Comparison of ENCODE assay signal across 11 cellular contexts in the genomic region with DNA sequence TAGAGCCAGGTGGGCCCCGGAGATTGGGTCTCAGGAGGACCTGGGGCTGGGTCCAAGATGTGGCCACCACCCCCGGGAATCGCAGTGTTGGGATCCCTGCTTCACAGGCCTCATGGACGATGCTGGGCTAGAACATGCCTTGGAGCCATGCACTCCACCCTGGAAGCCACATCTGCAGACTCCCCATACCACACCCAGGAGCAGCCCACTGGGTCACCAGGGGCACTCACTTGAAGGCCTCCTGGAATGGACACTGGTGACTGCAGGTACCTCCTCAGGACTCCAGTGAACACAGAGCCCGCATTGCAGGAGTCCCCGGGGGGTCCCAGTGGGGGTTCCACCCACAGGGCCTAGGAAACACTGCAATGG. TPM values are rescaled to one million over a fixed set of nuclear protein-coding genes. Genes with fewer than 3 reads are reported as not detected.
A peak's percentile ranks its signal among the peaks of the same experiment; 100 is the strongest.
DNase-seq lines count a peak whose midpoint lies in the region; ATAC-seq and TF ChIP-seq lines count a peak whose summit lies in the region.
"Had no signal": no experiment of that assay in that cellular context is flagged by ENCODE, and none has a peak within 500 bp of the region (broad histone marks: within the 10 kb centered on the region; RNA-seq: fewer than 3 reads in every experiment).

No MANE protein-coding gene starts in this region.

- H3K27me3 ChIP-seq in endodermal cell (ENCODE audit: control insufficient read depth, insufficient read depth, low read length, poor library complexity, severe bottlenecking): no peaks in the 10 kb centered on the region
- H3K27me3 ChIP-seq: right lobe of liver had no signal

- peaks cover 31% of the 10 kb centered on the region for H3K4me1 ChIP-seq in endodermal cell (ENCODE audit: control insufficient read depth, insufficient read depth, low read length)

- no peaks in the 10 kb centered on the region for H3K27me3 Mint-ChIP-seq in T-helper 17 cell
- no peaks in the 10 kb centered on the region for H3K27me3 Mint-ChIP-seq in endodermal cell (ENCODE audit: insufficient read depth)

- no peaks in the 10 kb centered on the region for H3K9me3 ChIP-seq in T-helper 17 cell (ENCODE audit: control insufficient read depth, low read length, poor library complexity, severe bottlenecking)
- no peaks in the 10 kb centered on the region for H3K9me3 ChIP-seq in endodermal cell (ENCODE audit: control insufficient read depth, low read length)
- H3K9me3 ChIP-seq: right lobe of liver had no signal

- ATAC-seq in activated naive CD4-positive, alpha-beta T cell treated with anti-CD3 and anti-CD28 coated beads, Interleukin-2, amount 50 U/mL, for 72 hours: peak in 1 of 2 donors; percentile 2
- no peak for ATAC-seq in T-helper 17 cell
- ATAC-seq in HG02642 (IDR thresholded peaks at IDR 0.05; ENCODE audit: poor library complexity, unreplicated experiment): no peak

- DNase-seq in activated naive CD4-positive, alpha-beta T cell treated with anti-CD3 and anti-CD28 coated beads, Interleukin-2, amount 50 U/mL, for 72 hours (ENCODE audit: low spot score in 2 of 2): no peak
- DNase-seq in activated naive CD4-positive, alpha-beta T cell treated with Interleukin-2 at 50 U/mL for 16 hours: no peak
- no peak for DNase-seq in T-helper 17 cell
- no peak for DNase-seq in endodermal cell
- no peak for DNase-seq in GM19238 (ENCODE audit: insufficient read length, low spot score)
- DNase-seq in cortex of kidney (lab: John Stamatoyannopoulos, UW): no peak
- DNase-seq: NCI-H1048, SHP77 treated with DMSO at 0.1 percent for 48 hours had no signal

- H3K9me3 Mint-ChIP-seq in activated naive CD4-positive, alpha-beta T cell treated with anti-CD3 and anti-CD28 coated beads, Interleukin-2, amount 50 U/mL, for 72 hours: no peaks in the 10 kb centered on the region
- H3K9me3 Mint-ChIP-seq in endodermal cell: no peaks in the 10 kb centered on the region

- H3K36me3 ChIP-seq in endodermal cell (ENCODE audit: control insufficient read depth, insufficient read depth, low read length): peaks cover 4% of the 10 kb centered on the region
- H3K36me3 ChIP-seq: right lobe of liver had no signal

- WGBS in endodermal cell (ENCODE audit: insufficient coverage in 1 of 2, insufficient read length in 1 of 2), 2 experiments: 93 to 100% methylated on average over 3 to 6 of the region's 6 CpGs

- no peak overlapping the region for H3K27ac ChIP-seq in endodermal cell (ENCODE audit: low read depth, low read length)
- peak overlapping the region; percentile 89 for H3K27ac ChIP-seq in temporal lobe (ENCODE audit: low read depth, low read length)
- H3K27ac ChIP-seq: right lobe of liver had no signal

- no peaks in the 10 kb centered on the region for H3K36me3 Mint-ChIP-seq in activated naive CD4-positive, alpha-beta T cell treated with anti-CD3 and anti-CD28 coated beads, Interleukin-2, amount 50 U/mL, for 72 hours
- H3K36me3 Mint-ChIP-seq in T-helper 17 cell (ENCODE audit: low read depth) (no peaks in the 10 kb centered on the region), endodermal cell (ENCODE audit: low read depth) (peaks cover 3% of the 10 kb centered on the region)

- H3K4me1 Mint-ChIP-seq in T-helper 17 cell: peaks cover 29% of the 10 kb centered on the region
- peaks cover 30% of the 10 kb centered on the region for H3K4me1 Mint-ChIP-seq in endodermal cell

- peak overlapping the region; percentile 72 to 80 for H3K27ac Mint-ChIP-seq in activated naive CD4-positive, alpha-beta T cell treated with anti-CD3 and anti-CD28 coated beads, Interleukin-2, amount 50 U/mL, for 72 hours
- H3K27ac Mint-ChIP-seq in T-helper 17 cell: peak overlapping the region; percentile 90
- peak overlapping the region; percentile 39 for H3K27ac Mint-ChIP-seq in endodermal cell

- no peak overlapping the region for H3K9ac ChIP-seq in endodermal cell (ENCODE audit: extremely low read depth, low read length, poor library complexity, severe bottlenecking)

- H3K4me3 Mint-ChIP-seq in T-helper 17 cell (peak overlapping the region; percentile 85), endodermal cell (peak overlapping the region; percentile 20)

- TF ChIP-seq CTCF in endodermal cell (conservative IDR thresholded peaks at IDR 0.05): no peak

- H3K4me3 ChIP-seq in endodermal cell (ENCODE audit: low read length): no peak overlapping the region
- H3K4me3 ChIP-seq: right lobe of liver had no signal

RNA-seq across cellular contexts. Expression of gene RTN4R, which starts 25.0 kb away (rescaled TPM):
- 1 to 10 TPM; 1.1 to 2.2 TPM for total RNA-seq in activated naive CD4-positive, alpha-beta T cell treated with anti-CD3 and anti-CD28 coated beads, Interleukin-2, amount 50 U/mL, for 72 hours
- total RNA-seq in T-helper 17 cell (1 to 10 TPM in 1 of 2 donors, under 1 TPM in 1; 0.68 to 2.1 TPM), endodermal cell (10 to 100 TPM; 12.8 to 17.7 TPM), temporal lobe (7.6 TPM)
- polyA plus RNA-seq in endodermal cell (2013, experiment 1 of 2): 28.2 TPM
- 24.1 TPM for polyA plus RNA-seq in endodermal cell (2013, experiment 2 of 2)

Comparison
In these comparisons a context has a peak if more than half of its experiments do, and no peak if none do; other contexts are left out.
1. H3K27ac Mint-ChIP-seq: peak in every context shown above with its lines; median percentile 90 in T-helper 17 cell; 76 in activated naive CD4-positive, alpha-beta T cell treated with anti-CD3 and anti-CD28 coated beads, Interleukin-2, amount 50 U/mL, for 72 hours; 39 in endodermal cell.